20 cellular contexts compared by ENCODE assay signal in genomic region chr6:24844061-24844460, GRCh38. TPM values are rescaled to one million over a fixed set of nuclear protein-coding genes. Genes with fewer than 3 reads are reported as not detected.
"Had no signal": no experiment of that assay in that cellular context is flagged by ENCODE, and none has a peak within 500 bp of the region (broad histone marks: within the 10 kb centered on the region; RNA-seq: fewer than 3 reads in every experiment).

No MANE protein-coding gene starts in this region.

- H3K27me3 Mint-ChIP-seq: activated CD4-positive, alpha-beta T cell treated with anti-CD3 and anti-CD28 coated beads, Interleukin-2, amount 10 ng/mL, durations not matched to agents 24 days and 14 days had no signal

- H3K9me3 Mint-ChIP-seq: activated CD4-positive, alpha-beta T cell treated with anti-CD3 and anti-CD28 coated beads, Interleukin-2, amount 10 ng/mL, durations not matched to agents 24 days and 14 days; activated naive CD4-positive, alpha-beta T cell treated with anti-CD3 and anti-CD28 coated beads for 36 hours; activated T-helper 1 cell treated with anti-CD3 and anti-CD28 coated beads, Interleukin-12 subunit alpha, Interleukin-12 subunit beta, Interleukin-2, Interleukin-4 antibody, amounts not matched to agents 30 ng/mL and 10 ng/mL and 1 ng/mL, durations not matched to agents 14 hours and 24 hours and 36 hours had no signal

- ATAC-seq: heart left ventricle, mucosa of descending colon had no signal

- H3K4me3 ChIP-seq: colonic mucosa, heart left ventricle, mucosa of descending colon, sigmoid colon, SJCRH30, tibial artery, uterus had no signal

- H3K27me3 ChIP-seq: colonic mucosa, heart left ventricle, sigmoid colon, SJCRH30, tibial artery, uterus had no signal

- H3K27ac ChIP-seq: colonic mucosa, heart left ventricle, sigmoid colon, SJCRH30, tibial artery, uterus, WERI-Rb-1 had no signal

- H3K27ac Mint-ChIP-seq: activated CD4-positive, alpha-beta T cell treated with anti-CD3 and anti-CD28 coated beads, Interleukin-2, amount 10 ng/mL, durations not matched to agents 24 days and 14 days; activated naive CD4-positive, alpha-beta T cell treated with anti-CD3 and anti-CD28 coated beads for 36 hours had no signal

- H3K4me3 Mint-ChIP-seq: activated CD4-positive, alpha-beta T cell treated with anti-CD3 and anti-CD28 coated beads, Interleukin-2, amount 10 ng/mL, durations not matched to agents 24 days and 14 days; activated naive CD4-positive, alpha-beta T cell treated with anti-CD3 and anti-CD28 coated beads for 36 hours; activated T-helper 1 cell treated with anti-CD3 and anti-CD28 coated beads, Interleukin-12 subunit alpha, Interleukin-12 subunit beta, Interleukin-2, Interleukin-4 antibody, amounts not matched to agents 30 ng/mL and 10 ng/mL and 1 ng/mL, durations not matched to agents 14 hours and 24 hours and 36 hours had no signal

- H3K36me3 ChIP-seq: colonic mucosa, SJCRH30, uterus, WERI-Rb-1 had no signal

- H3K4me1 ChIP-seq: colonic mucosa, sigmoid colon, SJCRH30, tibial artery, uterus had no signal

- DNase-seq: activated CD4-positive, alpha-beta T cell treated with anti-CD3 and anti-CD28 coated beads, Interleukin-2, amount 10 ng/mL, durations not matched to agents 24 days and 14 days; activated naive CD4-positive, alpha-beta T cell treated with anti-CD3 and anti-CD28 coated beads for 36 hours; aorta; colonic mucosa; heart left ventricle; mucosa of descending colon; sigmoid colon; SJCRH30; stimulated activated CD4-positive, alpha-beta T cell treated with anti-CD3 and anti-CD28 coated beads, Interleukin-12 subunit alpha, Interleukin-12 subunit beta, amount 100 ng/mL, for 4 hours; SW 1271; tibial artery; uterus; WERI-Rb-1 had no signal

- H3K9me3 ChIP-seq: colonic mucosa, heart left ventricle, mucosa of descending colon, sigmoid colon, SJCRH30, tibial artery, uterus had no signal

RNA-seq across cellular contexts. Expression of gene ARMH2, which starts 45.3 kb away (rescaled TPM):
- total RNA-seq: activated naive CD4-positive, alpha-beta T cell treated with anti-CD3 and anti-CD28 coated beads for 36 hours; activated T-helper 1 cell treated with anti-CD3 and anti-CD28 coated beads, Interleukin-12 subunit alpha, Interleukin-12 subunit beta, Interleukin-2, Interleukin-4 antibody, amounts not matched to agents 30 ng/mL and 10 ng/mL and 1 ng/mL, durations not matched to agents 14 hours and 24 hours and 36 hours; aorta; bronchial epithelial cell; colonic mucosa; endothelial cell of umbilical vein; fibroblast of lung; frontal cortex; heart left ventricle; lung microvascular endothelial cell; mucosa of descending colon; osteocyte; sigmoid colon; SJCRH30; uterus had no signal
